8 cellular contexts compared by ENCODE assay signal in genomic region chr2:190277234-190278112, GRCh38.
A peak's percentile ranks its signal among the peaks of the same experiment; 100 is the strongest.
DNase-seq lines count a peak whose midpoint lies in the region; ATAC-seq lines count a peak whose summit lies in the region.

No MANE protein-coding gene starts in this region.

- H3K9me3 Mint-ChIP-seq in stimulated activated naive CD8-positive, alpha-beta T cell treated with anti-CD3 and anti-CD28 coated beads, Interleukin-15, amount 100 ng/mL, for 72 hours, result no peaks in the 10 kb centered on the region

- no peak overlapping the region for H3K4me3 Mint-ChIP-seq in stimulated activated naive CD8-positive, alpha-beta T cell treated with anti-CD3 and anti-CD28 coated beads, Interleukin-15, amount 100 ng/mL, for 72 hours

- no peak for DNase-seq in stimulated activated naive CD8-positive, alpha-beta T cell treated with anti-CD3 and anti-CD28 coated beads, Interleukin-15, amount 100 ng/mL, for 72 hours
- DNase-seq in stimulated activated naive CD8-positive, alpha-beta T cell treated with anti-CD3 and anti-CD28 coated beads, Interleukin-15, Interleukin-2, amounts not matched to agents 100 U/mL and 50 U/mL, for 24 hours, result no peak
- DNase-seq in NCI-H1048 (lab: John Stamatoyannopoulos, UW) (peak; percentile 21), amniotic stem cell (lab: John Stamatoyannopoulos, UW) (peak; percentile 31), kidney glomerular epithelial cell (lab: John Stamatoyannopoulos, UW) (peak; percentile 33), HuH-7.5 (ENCODE audit: low spot score) (no peak), NCI-H146 (lab: John Stamatoyannopoulos, UW) (no peak)
- DNase-seq in stimulated activated CD4-positive, alpha-beta T cell treated with anti-CD3 and anti-CD28 coated beads, Interleukin-4, amount 100 ng/mL, for 1 hour, result no peak

- H3K27me3 Mint-ChIP-seq in stimulated activated naive CD8-positive, alpha-beta T cell treated with anti-CD3 and anti-CD28 coated beads, Interleukin-15, amount 100 ng/mL, for 72 hours, result no peaks in the 10 kb centered on the region

- H3K27ac Mint-ChIP-seq in stimulated activated naive CD8-positive, alpha-beta T cell treated with anti-CD3 and anti-CD28 coated beads, Interleukin-15, amount 100 ng/mL, for 72 hours, result no peak overlapping the region

- ATAC-seq in stimulated activated naive CD8-positive, alpha-beta T cell treated with anti-CD3 and anti-CD28 coated beads, Interleukin-15, amount 100 ng/mL, for 72 hours, result peak; percentile 54
- ATAC-seq in stimulated activated naive CD8-positive, alpha-beta T cell treated with anti-CD3 and anti-CD28 coated beads, Interleukin-15, Interleukin-2, amounts not matched to agents 100 U/mL and 50 U/mL, for 24 hours, result no peak

- no peaks in the 10 kb centered on the region for H3K4me1 Mint-ChIP-seq in stimulated activated naive CD8-positive, alpha-beta T cell treated with anti-CD3 and anti-CD28 coated beads, Interleukin-15, amount 100 ng/mL, for 72 hours

Comparison
In these comparisons a context has a peak if more than half of its experiments do, and no peak if none do; other contexts are left out.
1. DNase-seq: peak in NCI-H1048 (single experiment), amniotic stem cell (single experiment) and kidney glomerular epithelial cell (single experiment); none in stimulated activated naive CD8-positive, alpha-beta T cell treated with anti-CD3 and anti-CD28 coated beads, Interleukin-15, amount 100 ng/mL, for 72 hours (0 of 2), stimulated activated naive CD8-positive, alpha-beta T cell treated with anti-CD3 and anti-CD28 coated beads, Interleukin-15, Interleukin-2, amounts not matched to agents 100 U/mL and 50 U/mL, for 24 hours (single experiment), HuH-7.5 (single experiment), stimulated activated CD4-positive, alpha-beta T cell treated with anti-CD3 and anti-CD28 coated beads, Interleukin-4, amount 100 ng/mL, for 1 hour (single experiment) and NCI-H146 (single experiment).